8 cellular contexts compared by ENCODE assay signal in genomic region chr19:48391100-48392005, GRCh38. TPM values are rescaled to one million over a fixed set of nuclear protein-coding genes. Genes with fewer than 3 reads are reported as not detected.
A peak's percentile ranks its signal among the peaks of the same experiment; 100 is the strongest.
DNase-seq lines count a peak whose midpoint lies in the region; ATAC-seq and TF ChIP-seq lines count a peak whose summit lies in the region.

TSS of gene KDELR1 (minus strand) at chr19:48391551. CDS start at chr19:48391358, 193 bp downstream.

- TF ChIP-seq CTCF in omental fat pad (IDR thresholded peaks at IDR 0.05) (peak in 1 of 3 donors; percentile 66), tibial artery (IDR thresholded peaks at IDR 0.05) (peak; percentile 81 to 92)

- no peaks in the 10 kb centered on the region for H3K9me3 Mint-ChIP-seq in IgD-negative memory B cell
- no peaks in the 10 kb centered on the region for H3K9me3 Mint-ChIP-seq in activated naive CD4-positive, alpha-beta T cell treated with anti-CD3 and anti-CD28 coated beads, Interleukin-2, amount 50 U/mL, for 72 hours

- H3K9ac ChIP-seq in BLaER1 treated with 17β-estradiol and CSF1 and Interleukin-3, amounts not matched to agents 10 nM and 100 nM, result peak within 1 kb of the TSS; percentile 91 to 100 (median 98)

- no peaks in the 10 kb centered on the region for H3K9me3 ChIP-seq in BLaER1 treated with 17β-estradiol and CSF1 and Interleukin-3, amounts not matched to agents 10 nM and 100 nM (replicated peaks in 1 of 11)
- no peaks in the 10 kb centered on the region for H3K9me3 ChIP-seq in tibial artery

- peak within 1 kb of the TSS; percentile 74 to 99 (median 96) for H3K4me2 ChIP-seq in BLaER1 treated with 17β-estradiol and CSF1 and Interleukin-3, amounts not matched to agents 10 nM and 100 nM

- peak within 1 kb of the TSS; percentile 72 to 96 (median 88) for H3K4me3 ChIP-seq in BLaER1 treated with 17β-estradiol and CSF1 and Interleukin-3, amounts not matched to agents 10 nM and 100 nM
- H3K4me3 ChIP-seq in tibial artery, result peak within 1 kb of the TSS; percentile 72 to 93

- peaks cover 28 to 60% (median 55%) of the 10 kb centered on the region in 10 experiments for H3K4me1 ChIP-seq in BLaER1 treated with 17β-estradiol and CSF1 and Interleukin-3, amounts not matched to agents 10 nM and 100 nM
- H3K4me1 ChIP-seq in tibial artery, result peaks cover 0 to 32% (median 21%) of the 10 kb centered on the region in 4 donors

- peaks cover 0 to 26% (median 6%) of the 10 kb centered on the region in 11 experiments; a peak in 10 of 22 replicates for H4K20me1 ChIP-seq in BLaER1 treated with 17β-estradiol and CSF1 and Interleukin-3, amounts not matched to agents 10 nM and 100 nM

- peak within 1 kb of the TSS; percentile 89 to 97 (median 93) for H3K4me3 Mint-ChIP-seq in IgD-negative memory B cell

- DNase-seq in GM19238 (ENCODE audit: insufficient read length, low spot score) (peak; percentile 81), SK-N-DZ (ENCODE audit: low spot score) (peak; percentile 43), glomerular visceral epithelial cell (ENCODE audit: extremely low spot score) (peak; percentile 78), omental fat pad (ENCODE audit: low spot score) (peak; percentile 43), tibial artery (peak; percentile 64 to 86)
- DNase-seq in activated naive CD4-positive, alpha-beta T cell treated with anti-CD3 and anti-CD28 coated beads, Interleukin-2, amount 50 U/mL, for 72 hours (ENCODE audit: low spot score in 2 of 2), result peak; percentile 79 to 88

- H3K27ac ChIP-seq in BLaER1 treated with 17β-estradiol and CSF1 and Interleukin-3, amounts not matched to agents 10 nM and 100 nM, result peak within 1 kb of the TSS; percentile 92 to 98 (median 96)
- peak within 1 kb of the TSS; percentile 90 to 91 for H3K27ac ChIP-seq in tibial artery

- peaks cover 0 to 11% (median 7%) of the 10 kb centered on the region in 3 donors for H3K4me1 Mint-ChIP-seq in IgD-negative memory B cell

- peaks cover 31 to 32% (median 31%) of the 10 kb centered on the region in 11 experiments for H3K36me3 ChIP-seq in BLaER1 treated with 17β-estradiol and CSF1 and Interleukin-3, amounts not matched to agents 10 nM and 100 nM
- peaks cover 21 to 33% (median 29%) of the 10 kb centered on the region in 3 donors for H3K36me3 ChIP-seq in tibial artery

- peak within 1 kb of the TSS; percentile 71 to 96 (median 91) for H3K27ac Mint-ChIP-seq in IgD-negative memory B cell
- peak within 1 kb of the TSS; percentile 96 to 99 for H3K27ac Mint-ChIP-seq in activated naive CD4-positive, alpha-beta T cell treated with anti-CD3 and anti-CD28 coated beads, Interleukin-2, amount 50 U/mL, for 72 hours

- peaks cover 32 to 41% (median 39%) of the 10 kb centered on the region in 11 experiments for H3K27me3 ChIP-seq in BLaER1 treated with 17β-estradiol and CSF1 and Interleukin-3, amounts not matched to agents 10 nM and 100 nM
- H3K27me3 ChIP-seq in tibial artery, result peaks cover 4 to 43% of the 10 kb centered on the region in 2 donors

- H3K36me3 Mint-ChIP-seq in IgD-negative memory B cell, result peaks cover 2% of the 10 kb centered on the region
- H3K36me3 Mint-ChIP-seq in activated naive CD4-positive, alpha-beta T cell treated with anti-CD3 and anti-CD28 coated beads, Interleukin-2, amount 50 U/mL, for 72 hours, result peaks cover 0 to 11% of the 10 kb centered on the region in 2 donors

- intact Hi-C loops in tibial artery (cut with DNase I; ENCODE audit: low total_unique reads), result no loop called here

- peaks cover 21% of the 10 kb centered on the region for H3K27me3 Mint-ChIP-seq in IgD-negative memory B cell

- peak; percentile 80 to 87 for ATAC-seq in activated naive CD4-positive, alpha-beta T cell treated with anti-CD3 and anti-CD28 coated beads, Interleukin-2, amount 50 U/mL, for 72 hours
- peak; percentile 93 for ATAC-seq in omental fat pad (ENCODE audit: low FRiP score)

RNA-seq across cellular contexts. Expression of gene KDELR1, which starts in this region (rescaled TPM):
- 29.2 TPM for polyA plus RNA-seq in IgD-negative memory B cell
- 42.6 and 46.1 TPM in 2 replicates for polyA plus RNA-seq in SK-N-DZ (2014; cell fraction: cytosol; rRNA removed)
- polyA plus RNA-seq in SK-N-DZ (2014; cell fraction: nucleus; rRNA removed), result 16.9 and 19.5 TPM in 2 replicates
- 100 to 1,000 TPM in 1 of 2 donors, 10 to 100 TPM in 1; 91.1 to 108 TPM for total RNA-seq in activated naive CD4-positive, alpha-beta T cell treated with anti-CD3 and anti-CD28 coated beads, Interleukin-2, amount 50 U/mL, for 72 hours
- total RNA-seq in omental fat pad, result 100 to 1,000 TPM in 1 of 4 donors, 10 to 100 TPM in 3; 72.2 to 102 (median 75.3) TPM

Comparison
In these comparisons a context has a peak if more than half of its experiments do, and no peak if none do; other contexts are left out.
1. Peak in every context shown above with its lines: DNase-seq, ATAC-seq, H3K4me3 ChIP-seq and H3K27ac ChIP-seq.